16 cellular contexts compared by ENCODE assay signal in genomic region chr14:32372154-32372553, GRCh38. TPM values are rescaled to one million over a fixed set of nuclear protein-coding genes. Genes with fewer than 3 reads are reported as not detected.
A peak's percentile ranks its signal among the peaks of the same experiment; 100 is the strongest.
DNase-seq lines count a peak whose midpoint lies in the region; ATAC-seq and TF ChIP-seq lines count a peak whose summit lies in the region.
"Had no signal": no experiment of that assay in that cellular context is flagged by ENCODE, and none has a peak within 500 bp of the region (broad histone marks: within the 10 kb centered on the region; RNA-seq: fewer than 3 reads in every experiment).

No MANE protein-coding gene starts in this region.

- WGBS in endodermal cell (ENCODE audit: insufficient coverage in 1 of 2, insufficient read length in 1 of 2), 2 experiments: 100% methylated on average over 2 of the region's 2 CpGs; no CpG with 5 or more reads in 1 of the 2 experiments

- H3K4me1 Mint-ChIP-seq in naive thymus-derived CD4-positive, alpha-beta T cell: peaks cover 0 to 9% (median 0%) of the 10 kb centered on the region in 7 donors
- H3K4me1 Mint-ChIP-seq in endodermal cell: peaks cover 15% of the 10 kb centered on the region
- H3K4me1 Mint-ChIP-seq: GM23338 had no signal

- CTCF ChIA-PET in naive thymus-derived CD4-positive, alpha-beta T cell (lab: Charles Lee): interaction anchor here (0.7 kb wide), 1 partner anchor 22 kb away, joined by 4 read pairs; no protein-coding TSS in a partner anchor

- ATAC-seq in naive thymus-derived CD4-positive, alpha-beta T cell: no peak
- ATAC-seq: activated CD8-positive, alpha-beta T cell treated with anti-CD3 and anti-CD28 coated beads for 36 hours; GM23338; left lobe of liver had no signal

- TF ChIP-seq CTCF in HFF-Myc (IDR thresholded peaks at IDR 0.05; ENCODE audit: low read depth, low read length, missing control alignments) (no peak), astrocyte of the cerebellum (IDR thresholded peaks at IDR 0.05; ENCODE audit: low read depth, low read length, missing control alignments) (no peak), fibroblast of villous mesenchyme (IDR thresholded peaks at IDR 0.05; ENCODE audit: insufficient read depth, low read depth, low read length) (no peak), endodermal cell (conservative IDR thresholded peaks at IDR 0.05) (no peak)

- intact Hi-C loops in naive thymus-derived CD4-positive, alpha-beta T cell (cut with micrococcal nuclease): no loop called here

- DNase-seq in HFF-Myc (ENCODE audit: extremely low read depth, low read depth): peak; percentile 85
- DNase-seq in astrocyte of the cerebellum (ENCODE audit: low read depth): peak; percentile 92
- DNase-seq in fibroblast of villous mesenchyme (ENCODE audit: low read depth): peak; percentile 82
- DNase-seq in stimulated activated CD4-positive, alpha-beta T cell treated with anti-CD3 and anti-CD28 coated beads, Interleukin-4, amount 100 ng/mL, for 24 hours: no peak
- no peak for DNase-seq in naive thymus-derived CD4-positive, alpha-beta T cell
- DNase-seq in endodermal cell: no peak
- DNase-seq in NCI-H2107 treated with DMSO at 0.1 percent for 48 hours (lab: John Stamatoyannopoulos, UW; ENCODE audit: unreplicated experiment): no peak
- DNase-seq: activated CD8-positive, alpha-beta T cell treated with anti-CD3 and anti-CD28 coated beads for 36 hours; activated naive CD4-positive, alpha-beta T cell; cortex of kidney; NCI-H1048; NCI-H446 treated with DMSO at 0.1 percent for 48 hours; RPMI8226; small intestine had no signal

- H3K4me1 ChIP-seq in naive thymus-derived CD4-positive, alpha-beta T cell (ENCODE audit: control insufficient read depth in 2 of 2, insufficient read depth in 2 of 2, low read length in 2 of 2): no peaks in the 10 kb centered on the region
- H3K4me1 ChIP-seq in endodermal cell (ENCODE audit: control insufficient read depth, insufficient read depth, low read length): no peaks in the 10 kb centered on the region

- no peak overlapping the region for H3K4me3 ChIP-seq in HFF-Myc (replicated peaks; ENCODE audit: low read depth, low read length)
- H3K4me3 ChIP-seq in astrocyte of the cerebellum (ENCODE audit: low read depth, low read length): no peak overlapping the region
- H3K4me3 ChIP-seq in fibroblast of villous mesenchyme (ENCODE audit: low read depth, low read length): no peak overlapping the region
- no peak overlapping the region for H3K4me3 ChIP-seq in naive thymus-derived CD4-positive, alpha-beta T cell (ENCODE audit: low read length)
- no peak overlapping the region for H3K4me3 ChIP-seq in endodermal cell (ENCODE audit: low read length)
- H3K4me3 ChIP-seq: GM23338 had no signal

- H3K27ac Mint-ChIP-seq in naive thymus-derived CD4-positive, alpha-beta T cell: no peak overlapping the region
- no peak overlapping the region for H3K27ac Mint-ChIP-seq in endodermal cell
- H3K27ac Mint-ChIP-seq: activated CD8-positive, alpha-beta T cell treated with anti-CD3 and anti-CD28 coated beads for 36 hours had no signal

- H3K9me3 ChIP-seq in naive thymus-derived CD4-positive, alpha-beta T cell (ENCODE audit: control insufficient read depth in 2 of 3, low read length in 3 of 3): no peaks in the 10 kb centered on the region
- no peaks in the 10 kb centered on the region for H3K9me3 ChIP-seq in endodermal cell (ENCODE audit: control insufficient read depth, low read length)

- H3K27ac ChIP-seq in naive thymus-derived CD4-positive, alpha-beta T cell (ENCODE audit: low read depth, low read length): no peak overlapping the region
- H3K27ac ChIP-seq in endodermal cell (ENCODE audit: low read depth, low read length): no peak overlapping the region

- no peak overlapping the region for H3K4me3 Mint-ChIP-seq in naive thymus-derived CD4-positive, alpha-beta T cell
- H3K4me3 Mint-ChIP-seq in endodermal cell: no peak overlapping the region
- H3K4me3 Mint-ChIP-seq: activated CD8-positive, alpha-beta T cell treated with anti-CD3 and anti-CD28 coated beads for 36 hours; GM23338 had no signal

- H3K9ac ChIP-seq in endodermal cell (ENCODE audit: extremely low read depth, low read length, poor library complexity, severe bottlenecking): no peak overlapping the region

- H3K9me3 Mint-ChIP-seq in naive thymus-derived CD4-positive, alpha-beta T cell: no peaks in the 10 kb centered on the region
- no peaks in the 10 kb centered on the region for H3K9me3 Mint-ChIP-seq in endodermal cell
- H3K9me3 Mint-ChIP-seq: activated CD8-positive, alpha-beta T cell treated with anti-CD3 and anti-CD28 coated beads for 36 hours; GM23338 had no signal

- H3K27me3 Mint-ChIP-seq in naive thymus-derived CD4-positive, alpha-beta T cell: peaks cover 0 to 7% (median 0%) of the 10 kb centered on the region in 5 donors
- H3K27me3 Mint-ChIP-seq in endodermal cell (ENCODE audit: insufficient read depth): peaks cover 16% of the 10 kb centered on the region

- no peaks in the 10 kb centered on the region for H3K36me3 ChIP-seq in naive thymus-derived CD4-positive, alpha-beta T cell (ENCODE audit: control insufficient read depth in 2 of 3, insufficient read depth in 3 of 3, low read length in 3 of 3)
- H3K36me3 ChIP-seq in endodermal cell (ENCODE audit: control insufficient read depth, insufficient read depth, low read length): no peaks in the 10 kb centered on the region

- no peaks in the 10 kb centered on the region for H3K27me3 ChIP-seq in naive thymus-derived CD4-positive, alpha-beta T cell (ENCODE audit: control insufficient read depth in 2 of 2, insufficient read depth in 2 of 2, low read length in 2 of 2)
- H3K27me3 ChIP-seq in endodermal cell (ENCODE audit: control insufficient read depth, insufficient read depth, low read length, poor library complexity, severe bottlenecking): peaks cover 20% of the 10 kb centered on the region

- POLR2A ChIA-PET in naive thymus-derived CD4-positive, alpha-beta T cell (lab: Charles Lee): interaction anchor here (0.7 kb wide), 1 partner anchor 48 kb away, joined by 3 read pairs; no protein-coding TSS in a partner anchor

- in situ Hi-C loops in astrocyte of the cerebellum (cut with HindIII; ENCODE audit: low sequenced_read_pairs): no loop called here

- H3K36me3 Mint-ChIP-seq in naive thymus-derived CD4-positive, alpha-beta T cell: no peaks in the 10 kb centered on the region
- H3K36me3 Mint-ChIP-seq in endodermal cell (ENCODE audit: low read depth): no peaks in the 10 kb centered on the region

RNA-seq across cellular contexts. Expression of gene AKAP6, which starts 43.1 kb away (rescaled TPM):
- total RNA-seq in fibroblast of villous mesenchyme: 3.9 and 7.1 TPM in 2 replicates
- 1 to 10 TPM in 4 of 5 experiments, under 1 TPM in 1; 0.29 to 7.9 (median 5.4) TPM for total RNA-seq in naive thymus-derived CD4-positive, alpha-beta T cell
- polyA plus RNA-seq in naive thymus-derived CD4-positive, alpha-beta T cell: 1 to 10 TPM; 1.5 to 2.0 TPM
- 1 to 10 TPM; 4.3 to 5.0 TPM for total RNA-seq in endodermal cell
- polyA plus RNA-seq in endodermal cell (2013, experiment 1 of 2): 7.9 TPM
- polyA plus RNA-seq in endodermal cell (2013, experiment 2 of 2): 6.8 TPM

Comparison
In these comparisons a context has a peak if more than half of its experiments do, and no peak if none do; other contexts are left out.
1. DNase-seq: peak in HFF-Myc (single experiment), astrocyte of the cerebellum (single experiment) and fibroblast of villous mesenchyme (single experiment); none in stimulated activated CD4-positive, alpha-beta T cell treated with anti-CD3 and anti-CD28 coated beads, Interleukin-4, amount 100 ng/mL, for 24 hours (single experiment), naive thymus-derived CD4-positive, alpha-beta T cell (0 of 9), endodermal cell (single experiment) and NCI-H2107 treated with DMSO at 0.1 percent for 48 hours (single experiment).